10 cellular contexts compared by ENCODE assay signal in genomic region chr5:61673007-61673735, GRCh38.
DNase-seq lines count a peak whose midpoint lies in the region; ATAC-seq and TF ChIP-seq lines count a peak whose summit lies in the region.
"Had no signal": no experiment of that assay in that cellular context is flagged by ENCODE, and none has a peak within 500 bp of the region (broad histone marks: within the 10 kb centered on the region; RNA-seq: fewer than 3 reads in every experiment).

No MANE protein-coding gene starts in this region.

- no peak for ATAC-seq in GM19035 (IDR thresholded peaks at IDR 0.05; ENCODE audit: unreplicated experiment)
- ATAC-seq in naive thymus-derived CD8-positive, alpha-beta T cell, result no peak

- no peak overlapping the region for H3K9ac ChIP-seq in colonic mucosa (ENCODE audit: low read depth in 2 of 2, low read length in 2 of 2)

- H3K4me3 ChIP-seq in MG63 (no peak overlapping the region), colonic mucosa (no peak overlapping the region)
- H3K4me3 ChIP-seq: lower lobe of right lung had no signal

- H3K27me3 ChIP-seq in MG63, result no peaks in the 10 kb centered on the region
- H3K27me3 ChIP-seq in colonic mucosa, result no peaks in the 10 kb centered on the region

- TF ChIP-seq CTCF in colonic mucosa (IDR thresholded peaks at IDR 0.05), result no peak
- no peak for TF ChIP-seq CTCF in nephron progenitor cell (IDR thresholded peaks at IDR 0.05)

- H3K9me3 ChIP-seq in MG63, result no peaks in the 10 kb centered on the region
- H3K9me3 ChIP-seq in colonic mucosa, result no peaks in the 10 kb centered on the region
- H3K9me3 ChIP-seq: lower lobe of right lung had no signal

- H3K36me3 ChIP-seq in MG63, result no peaks in the 10 kb centered on the region
- no peaks in the 10 kb centered on the region for H3K36me3 ChIP-seq in colonic mucosa
- H3K36me3 ChIP-seq: lower lobe of right lung had no signal

- H3K27ac ChIP-seq in colonic mucosa, result peak overlapping the region; percentile 78
- H3K27ac ChIP-seq: lower lobe of right lung had no signal

- H3K4me1 Mint-ChIP-seq in nephron progenitor cell, result peaks cover 20% of the 10 kb centered on the region
- peaks cover 0 to 15% (median under 1%) of the 10 kb centered on the region in 4 donors for H3K4me1 Mint-ChIP-seq in naive thymus-derived CD8-positive, alpha-beta T cell

- POLR2A ChIA-PET in naive thymus-derived CD8-positive, alpha-beta T cell (lab: Charles Lee), result no interaction called here

- H3K27me3 Mint-ChIP-seq in nephron progenitor cell (ENCODE audit: low read depth, poor library complexity), result peaks cover 15% of the 10 kb centered on the region
- H3K27me3 Mint-ChIP-seq in naive thymus-derived CD8-positive, alpha-beta T cell, result peaks cover 2 to 27% (median 12%) of the 10 kb centered on the region in 5 donors

- H3K9me3 Mint-ChIP-seq in nephron progenitor cell, result no peaks in the 10 kb centered on the region
- no peaks in the 10 kb centered on the region for H3K9me3 Mint-ChIP-seq in naive thymus-derived CD8-positive, alpha-beta T cell

- intact Hi-C loops in colonic mucosa (cut with DNase I), result loop anchor here (10.0 kb wide), 1 partner anchor 142 kb away; no protein-coding TSS in a partner anchor

- H3K36me3 Mint-ChIP-seq in nephron progenitor cell (ENCODE audit: low read depth), result no peaks in the 10 kb centered on the region
- no peaks in the 10 kb centered on the region for H3K36me3 Mint-ChIP-seq in naive thymus-derived CD8-positive, alpha-beta T cell

- H3K4me3 Mint-ChIP-seq in nephron progenitor cell, result no peak overlapping the region
- H3K4me3 Mint-ChIP-seq in naive thymus-derived CD8-positive, alpha-beta T cell, result peak overlapping the region in 1 of 10 donors; percentile 8

- H3K27ac Mint-ChIP-seq in nephron progenitor cell, result peak overlapping the region; percentile 24
- H3K27ac Mint-ChIP-seq in naive thymus-derived CD8-positive, alpha-beta T cell, result no peak overlapping the region

- peaks cover 12% of the 10 kb centered on the region for H3K4me1 ChIP-seq in colonic mucosa
- H3K4me1 ChIP-seq: lower lobe of right lung had no signal

- DNase-seq in EL, result peak; percentile 32
- DNase-seq in MG63, result peak; percentile 82
- peak; percentile 71 for DNase-seq in colonic mucosa
- DNase-seq in nephron progenitor cell, result no peak
- DNase-seq in T-helper 1 cell, result no peak
- no peak for DNase-seq in NCI-H446 treated with DMSO at 0.1 percent for 48 hours (lab: John Stamatoyannopoulos, UW)
- DNase-seq in naive thymus-derived CD8-positive, alpha-beta T cell, result no peak
- DNase-seq: lower lobe of right lung, T-helper 9 cell had no signal

Comparison
In these comparisons a context has a peak if more than half of its experiments do, and no peak if none do; other contexts are left out.
1. DNase-seq: peak in EL (single experiment), MG63 (single experiment) and colonic mucosa (single experiment); none in nephron progenitor cell (single experiment), T-helper 1 cell (0 of 5), NCI-H446 treated with DMSO at 0.1 percent for 48 hours (single experiment) and naive thymus-derived CD8-positive, alpha-beta T cell (0 of 10).